24 cellular contexts compared by ENCODE assay signal in the genomic region with DNA sequence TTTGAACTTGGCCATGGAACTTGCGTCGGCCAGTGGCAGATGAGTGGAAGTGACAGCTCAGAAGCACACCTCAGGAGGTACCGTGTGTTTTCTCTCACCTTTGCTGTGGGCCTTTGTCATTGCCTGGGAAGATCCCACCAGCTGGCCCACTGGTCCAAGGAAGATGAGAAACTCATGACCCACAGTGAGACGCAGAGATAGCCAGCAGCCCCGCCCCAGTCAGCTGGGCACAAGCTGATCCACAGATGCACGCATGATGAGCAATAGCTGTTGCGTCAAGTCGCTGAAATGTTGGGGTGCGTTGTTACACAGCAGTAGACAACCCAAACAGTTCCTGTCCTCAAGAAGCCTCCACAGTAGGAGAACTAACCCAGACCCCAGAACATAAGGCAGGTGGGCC. TPM values are rescaled to one million over a fixed set of nuclear protein-coding genes. Genes with fewer than 3 reads are reported as not detected.
DNase-seq lines count a peak whose midpoint lies in the region; ATAC-seq and TF ChIP-seq lines count a peak whose summit lies in the region.
"Had no signal": no experiment of that assay in that cellular context is flagged by ENCODE, and none has a peak within 500 bp of the region (broad histone marks: within the 10 kb centered on the region; RNA-seq: fewer than 3 reads in every experiment).

No MANE protein-coding gene starts in this region.

- no peaks in the 10 kb centered on the region for H3K9me3 ChIP-seq in osteoblast (ENCODE audit: low read depth, low read length)
- no peaks in the 10 kb centered on the region for H3K9me3 ChIP-seq in vagina
- H3K9me3 ChIP-seq: esophagus squamous epithelium had no signal

- H3K27ac ChIP-seq in osteoblast (ENCODE audit: low read depth, low read length) (no peak overlapping the region), vagina (no peak overlapping the region)
- H3K27ac ChIP-seq: esophagus squamous epithelium had no signal

- H3K27ac Mint-ChIP-seq in chondrocyte (ENCODE audit: unreplicated experiment) (no peak overlapping the region), glutamatergic neuron (ENCODE audit: unreplicated experiment) (no peak overlapping the region)
- no peak overlapping the region for H3K27ac Mint-ChIP-seq in stimulated activated memory B cell treated with anti-CD40 and anti-IgM and Interleukin-4, amounts not matched to agents 10 μg/mL and 1 μg/mL and 100 μg/mL, for 72 hours
- H3K27ac Mint-ChIP-seq: activated CD4-positive, alpha-beta T cell treated with anti-CD3 and anti-CD28 coated beads for 36 hours; activated CD8-positive, alpha-beta T cell treated with anti-CD3 and anti-CD28 coated beads for 36 hours; B cell; CD8-positive, alpha-beta T cell; dendritic cell treated with granulocyte-macrophage colony-stimulating factor and Interleukin-4, amounts not matched to agents 40 ng/mL and 50 ng/mL, for 4 days; natural killer cell treated with Interleukin-12 subunit alpha and Interleukin-12 subunit beta and Interleukin-15 and Interleukin-18, amount 100 ng/mL, for 72 hours had no signal

- H4K20me1 ChIP-seq in osteoblast (ENCODE audit: insufficient read depth, low read length), result no peaks in the 10 kb centered on the region

- H3K4me2 ChIP-seq in osteoblast (ENCODE audit: insufficient read depth, low read length), result no peak overlapping the region
- H3K4me2 ChIP-seq: smooth muscle cell had no signal

- H3K27me3 ChIP-seq in osteoblast (ENCODE audit: insufficient read depth, low read length) (peaks cover 20% of the 10 kb centered on the region), vagina (no peaks in the 10 kb centered on the region)

- intact Hi-C loops in cardiac septum (cut with DNase I) (no loop called here), left cardiac atrium (cut with DNase I) (no loop called here), vagina (cut with DNase I) (no loop called here)

- peaks cover 58% of the 10 kb centered on the region for H3K27me3 Mint-ChIP-seq in chondrocyte (ENCODE audit: low read depth)
- peaks cover 8% of the 10 kb centered on the region for H3K27me3 Mint-ChIP-seq in glutamatergic neuron (ENCODE audit: unreplicated experiment)
- peaks cover 62% of the 10 kb centered on the region for H3K27me3 Mint-ChIP-seq in stimulated activated memory B cell treated with anti-CD40 and anti-IgM and Interleukin-4, amounts not matched to agents 10 μg/mL and 1 μg/mL and 100 μg/mL, for 72 hours

- no peak for ATAC-seq in left cardiac atrium
- ATAC-seq in HG02763 (IDR thresholded peaks at IDR 0.05; ENCODE audit: unreplicated experiment), result no peak
- no peak for ATAC-seq in stimulated activated memory B cell treated with anti-CD40 and anti-IgM and Interleukin-4, amounts not matched to agents 10 μg/mL and 1 μg/mL and 100 μg/mL, for 72 hours
- ATAC-seq: activated CD4-positive, alpha-beta T cell treated with anti-CD3 and anti-CD28 coated beads for 36 hours; activated CD8-positive, alpha-beta T cell treated with anti-CD3 and anti-CD28 coated beads for 36 hours; activated T-cell treated with anti-CD3 and anti-CD28 coated beads, Interleukin-2, amount 50 U/mL, for 4 hours; CD8-positive, alpha-beta T cell; natural killer cell treated with Interleukin-12 subunit alpha and Interleukin-12 subunit beta and Interleukin-15 and Interleukin-18, amount 100 ng/mL, for 72 hours; stimulated activated naive CD8-positive, alpha-beta T cell treated with anti-CD3 and anti-CD28 coated beads, Interleukin-15, amount 100 ng/mL, for 72 hours had no signal

- H3K9me3 Mint-ChIP-seq in chondrocyte (ENCODE audit: low read depth) (peaks cover 4% of the 10 kb centered on the region), glutamatergic neuron (ENCODE audit: unreplicated experiment) (peaks cover 3% of the 10 kb centered on the region)
- no peaks in the 10 kb centered on the region for H3K9me3 Mint-ChIP-seq in stimulated activated memory B cell treated with anti-CD40 and anti-IgM and Interleukin-4, amounts not matched to agents 10 μg/mL and 1 μg/mL and 100 μg/mL, for 72 hours
- H3K9me3 Mint-ChIP-seq: activated CD8-positive, alpha-beta T cell treated with anti-CD3 and anti-CD28 coated beads for 36 hours; activated T-cell treated with anti-CD3 and anti-CD28 coated beads, Interleukin-2, amount 50 U/mL, for 4 hours; CD8-positive, alpha-beta T cell; dendritic cell treated with granulocyte-macrophage colony-stimulating factor and Interleukin-4, amounts not matched to agents 40 ng/mL and 50 ng/mL, for 4 days; natural killer cell treated with Interleukin-12 subunit alpha and Interleukin-12 subunit beta and Interleukin-15 and Interleukin-18, amount 100 ng/mL, for 72 hours; stimulated activated naive CD8-positive, alpha-beta T cell treated with anti-CD3 and anti-CD28 coated beads, Interleukin-15, amount 100 ng/mL, for 72 hours had no signal

- H3K79me2 ChIP-seq in osteoblast (ENCODE audit: insufficient read depth, low read length), result no peaks in the 10 kb centered on the region

- H3K36me3 Mint-ChIP-seq in chondrocyte (ENCODE audit: low read depth), result peaks cover 1% of the 10 kb centered on the region
- H3K36me3 Mint-ChIP-seq in glutamatergic neuron (ENCODE audit: unreplicated experiment), result peaks cover 5% of the 10 kb centered on the region
- no peaks in the 10 kb centered on the region for H3K36me3 Mint-ChIP-seq in stimulated activated memory B cell treated with anti-CD40 and anti-IgM and Interleukin-4, amounts not matched to agents 10 μg/mL and 1 μg/mL and 100 μg/mL, for 72 hours
- H3K36me3 Mint-ChIP-seq: CD8-positive, alpha-beta T cell; natural killer cell treated with Interleukin-12 subunit alpha and Interleukin-12 subunit beta and Interleukin-15 and Interleukin-18, amount 100 ng/mL, for 72 hours had no signal

- no peak overlapping the region for H3K4me3 Mint-ChIP-seq in chondrocyte (ENCODE audit: unreplicated experiment)
- no peak overlapping the region for H3K4me3 Mint-ChIP-seq in glutamatergic neuron (ENCODE audit: unreplicated experiment)
- no peak overlapping the region for H3K4me3 Mint-ChIP-seq in stimulated activated memory B cell treated with anti-CD40 and anti-IgM and Interleukin-4, amounts not matched to agents 10 μg/mL and 1 μg/mL and 100 μg/mL, for 72 hours
- H3K4me3 Mint-ChIP-seq: activated CD4-positive, alpha-beta T cell treated with anti-CD3 and anti-CD28 coated beads for 36 hours; activated CD8-positive, alpha-beta T cell treated with anti-CD3 and anti-CD28 coated beads for 36 hours; activated T-cell treated with anti-CD3 and anti-CD28 coated beads, Interleukin-2, amount 50 U/mL, for 4 hours; B cell; CD8-positive, alpha-beta T cell; dendritic cell treated with granulocyte-macrophage colony-stimulating factor and Interleukin-4, amounts not matched to agents 40 ng/mL and 50 ng/mL, for 4 days; natural killer cell treated with Interleukin-12 subunit alpha and Interleukin-12 subunit beta and Interleukin-15 and Interleukin-18, amount 100 ng/mL, for 72 hours; stimulated activated naive CD8-positive, alpha-beta T cell treated with anti-CD3 and anti-CD28 coated beads, Interleukin-15, amount 100 ng/mL, for 72 hours had no signal

- H3K36me3 ChIP-seq in osteoblast (ENCODE audit: insufficient read depth, low read length), result no peaks in the 10 kb centered on the region
- H3K36me3 ChIP-seq in vagina, result no peaks in the 10 kb centered on the region
- H3K36me3 ChIP-seq: esophagus squamous epithelium had no signal

- TF ChIP-seq POLR2A in vagina (IDR thresholded peaks at IDR 0.05), result no peak

- H3K4me3 ChIP-seq in osteoblast (ENCODE audit: insufficient read depth, low read length) (no peak overlapping the region), vagina (no peak overlapping the region)
- H3K4me3 ChIP-seq: esophagus squamous epithelium, smooth muscle cell had no signal

- TF ChIP-seq CTCF in chondrocyte (IDR thresholded peaks at IDR 0.05) (no peak), osteoblast (IDR thresholded peaks at IDR 0.05; ENCODE audit: extremely low read depth, low read depth, low read length) (no peak), vagina (IDR thresholded peaks at IDR 0.05) (no peak), glutamatergic neuron (IDR thresholded peaks at IDR 0.05; ENCODE audit: partially characterized antibody, unreplicated experiment) (no peak)

- no peak overlapping the region for H2AFZ ChIP-seq in osteoblast (ENCODE audit: low read length)

- H3K4me1 Mint-ChIP-seq in chondrocyte (ENCODE audit: low read depth) (peaks cover 3% of the 10 kb centered on the region), glutamatergic neuron (ENCODE audit: low read depth, unreplicated experiment) (peaks cover 4% of the 10 kb centered on the region)
- no peaks in the 10 kb centered on the region for H3K4me1 Mint-ChIP-seq in stimulated activated memory B cell treated with anti-CD40 and anti-IgM and Interleukin-4, amounts not matched to agents 10 μg/mL and 1 μg/mL and 100 μg/mL, for 72 hours
- H3K4me1 Mint-ChIP-seq: activated CD4-positive, alpha-beta T cell treated with anti-CD3 and anti-CD28 coated beads for 36 hours; B cell; stimulated activated naive CD8-positive, alpha-beta T cell treated with anti-CD3 and anti-CD28 coated beads, Interleukin-15, amount 100 ng/mL, for 72 hours had no signal

- DNase-seq in cardiac septum (ENCODE audit: low spot score), result peak; percentile 49
- no peak for DNase-seq in left cardiac atrium
- DNase-seq in chondrocyte (ENCODE audit: low spot score), result peak; percentile 68
- peak; percentile 50 for DNase-seq in osteoblast (ENCODE audit: insufficient read length, low spot score, missing footprints)
- DNase-seq in vagina (ENCODE audit: extremely low spot score in 2 of 2), result peak; percentile 77 to 80
- no peak for DNase-seq in glutamatergic neuron
- DNase-seq: activated CD4-positive, alpha-beta T cell treated with anti-CD3 and anti-CD28 coated beads for 36 hours; activated CD8-positive, alpha-beta T cell treated with anti-CD3 and anti-CD28 coated beads for 36 hours; activated T-cell treated with anti-CD3 and anti-CD28 coated beads, Interleukin-2, amount 50 U/mL, for 4 hours; caudate nucleus; esophagus squamous epithelium; NCI-H146; NCI-H345; SHP77 treated with DMSO at 0.1 percent for 48 hours; stimulated activated CD4-positive, alpha-beta T cell treated with anti-CD3 and anti-CD28 coated beads, Interleukin-1b, Interleukin-23, amount 100 ng/mL, for 48 hours; stimulated activated naive CD8-positive, alpha-beta T cell treated with anti-CD3 and anti-CD28 coated beads, Interleukin-15, amount 100 ng/mL, for 72 hours had no signal

- H3K4me1 ChIP-seq in osteoblast (ENCODE audit: insufficient read depth, low read length) (no peaks in the 10 kb centered on the region), vagina (no peaks in the 10 kb centered on the region)
- H3K4me1 ChIP-seq: esophagus squamous epithelium had no signal

RNA-seq across cellular contexts. Expression of a gene that starts 30.8 kb away (rescaled TPM):
- total RNA-seq in cardiac septum, result 0.05 TPM
- total RNA-seq in left cardiac atrium, result under 1 TPM; 0.35 to 0.50 TPM
- total RNA-seq in chondrocyte, result 0.15 to 0.18 TPM (median 0.17 TPM) in 3 replicates
- total RNA-seq in osteoblast, result not detected in 2 replicates
- not detected for total RNA-seq in vagina
- 5.6 TPM for total RNA-seq in glutamatergic neuron (ENCODE audit: unreplicated experiment)
- total RNA-seq: activated CD4-positive, alpha-beta T cell treated with anti-CD3 and anti-CD28 coated beads for 36 hours; activated CD8-positive, alpha-beta T cell treated with anti-CD3 and anti-CD28 coated beads for 36 hours; activated T-cell treated with anti-CD3 and anti-CD28 coated beads, Interleukin-2, amount 50 U/mL, for 4 hours; B cell; CD8-positive, alpha-beta T cell; natural killer cell treated with Interleukin-12 subunit alpha and Interleukin-12 subunit beta and Interleukin-15 and Interleukin-18, amount 100 ng/mL, for 72 hours; smooth muscle cell; T-helper 2 cell treated with Interferon-gamma antibody and Interleukin-4, amounts not matched to agents 100 ng/mL and 5 ng/mL, for 36 hours had no signal

Comparison
In these comparisons a context has a peak if more than half of its experiments do, and no peak if none do; other contexts are left out.
1. DNase-seq: peak in cardiac septum (single experiment), chondrocyte (single experiment), osteoblast (single experiment) and vagina (2 of 2); none in left cardiac atrium (single experiment) and glutamatergic neuron (single experiment).